In the genomic region with DNA sequence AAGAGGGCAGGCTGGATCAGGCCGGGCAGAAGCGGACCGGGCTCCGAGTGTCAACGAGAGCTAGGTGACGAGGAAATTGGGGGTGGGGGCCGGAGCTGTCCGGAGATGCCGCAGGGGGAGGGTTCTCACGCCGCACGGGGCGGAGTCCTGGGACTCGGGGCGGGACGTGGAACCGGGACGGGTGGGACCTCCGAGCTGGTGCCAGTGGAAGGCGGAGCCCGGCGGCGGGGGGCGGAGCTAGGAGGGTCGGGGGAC, we compare ENCODE assay signal across 6 cellular contexts. TPM values are rescaled to one million over a fixed set of nuclear protein-coding genes. Genes with fewer than 3 reads are reported as not detected.
A peak's percentile ranks its signal among the peaks of the same experiment; 100 is the strongest.
DNase-seq lines count a peak whose midpoint lies in the region; ATAC-seq and TF ChIP-seq lines count a peak whose summit lies in the region.

No MANE protein-coding gene starts in this region.

- H3K4me3 Mint-ChIP-seq in Calu3 (ENCODE audit: low read depth, unreplicated experiment), result peak overlapping the region; percentile 96

- no peak for TF ChIP-seq POLR2A in thyroid gland (IDR thresholded peaks at IDR 0.05)

- peak overlapping the region in 2 of 3 donors; percentile 35 to 45 for H3K4me3 ChIP-seq in thyroid gland (replicated peaks in 1 of 3)

- CTCF ChIA-PET in Calu3 (lab: Charles Lee), result interaction anchor here (1.1 kb wide), 2 partner anchors 11 to 28 kb away, joined by 3 to 8 read pairs; a partner anchor contains a TSS

- no peaks in the 10 kb centered on the region for H3K27me3 Mint-ChIP-seq in Calu3 (ENCODE audit: unreplicated experiment)

- peaks cover 10 to 12% of the 10 kb centered on the region in 2 donors for H3K36me3 ChIP-seq in thyroid gland

- no peaks in the 10 kb centered on the region for H3K4me1 ChIP-seq in foreskin keratinocyte
- H3K4me1 ChIP-seq in thyroid gland, result peaks cover 31 to 36% of the 10 kb centered on the region in 2 donors

- no peak for TF ChIP-seq CTCF in Calu3 (IDR thresholded peaks at IDR 0.05; ENCODE audit: unreplicated experiment)
- no peak for TF ChIP-seq CTCF in foreskin keratinocyte (conservative IDR thresholded peaks at IDR 0.05)
- no peak for TF ChIP-seq CTCF in thyroid gland (IDR thresholded peaks at IDR 0.05)

- H3K9me3 Mint-ChIP-seq in Calu3 (ENCODE audit: low read depth, unreplicated experiment), result no peaks in the 10 kb centered on the region

- BruUV-seq in Calu3 (replicated peaks; lab: Mats Ljungman, UMichigan), result no TSS peak

- H3K27me3 ChIP-seq in foreskin keratinocyte, result no peaks in the 10 kb centered on the region
- H3K27me3 ChIP-seq in thyroid gland, result no peaks in the 10 kb centered on the region

- ATAC-seq in foreskin keratinocyte (peak; percentile 72), GM21619 (IDR thresholded peaks at IDR 0.05; ENCODE audit: unreplicated experiment) (no peak)

- H3K4me1 Mint-ChIP-seq in Calu3 (ENCODE audit: low read depth, unreplicated experiment), result peaks cover 42% of the 10 kb centered on the region

- peak overlapping the region; percentile 94 for H3K27ac ChIP-seq in foreskin keratinocyte
- H3K27ac ChIP-seq in thyroid gland, result peak overlapping the region; percentile 95 to 99 (median 98)

- H3K27ac Mint-ChIP-seq in Calu3 (ENCODE audit: unreplicated experiment), result peak overlapping the region; percentile 89

- WGBS in thyroid gland, 2 donors, result 0% methylated on average over 2 to 12 of the region's 25 CpGs

- peaks cover 95% of the 10 kb centered on the region for H3K36me3 Mint-ChIP-seq in Calu3 (ENCODE audit: insufficient read depth, unreplicated experiment)

- DNase-seq in Calu3, result no peak
- DNase-seq in LHCN-M2 (ENCODE audit: low read depth), result peak; percentile 98
- DNase-seq in foreskin keratinocyte, result peak in 1 of 2 donors; percentile 97
- DNase-seq in thyroid gland, result no peak
- no peak for DNase-seq in H4 (ENCODE audit: low spot score)

- no peaks in the 10 kb centered on the region for H3K9me3 ChIP-seq in thyroid gland

- intact Hi-C loops in Calu3 (cut with micrococcal nuclease; ENCODE audit: unreplicated experiment), result loop anchor here (10.0 kb wide), 1 partner anchor 64 kb away; a partner anchor contains a TSS
- intact Hi-C loops in thyroid gland (cut with DNase I), result no loop called here

RNA-seq across cellular contexts. Expression of a gene that starts 0.2 kb away (rescaled TPM):
- 87.4 and 91.3 TPM in 2 replicates for total RNA-seq in Calu3 (2022)
- 77.7 and 80.8 TPM in 2 replicates for total RNA-seq in LHCN-M2 (2014; rRNA removed)
- polyA plus RNA-seq in LHCN-M2 (2012), result 224 TPM
- 79.5 and 84.0 TPM in 2 replicates for total RNA-seq in foreskin keratinocyte
- polyA plus RNA-seq in foreskin keratinocyte, result 145 and 159 TPM in 2 replicates
- 100 to 1,000 TPM; 107 to 271 (median 196) TPM for total RNA-seq in thyroid gland
- 65.7 and 97.7 TPM in 2 replicates for total RNA-seq in H4 (2014; rRNA removed; shearing (Covaris generic))

RNA-seq across cellular contexts. Expression of a gene that starts 5.6 kb away (rescaled TPM):
- total RNA-seq in Calu3 (2022) (276 and 334 TPM in 2 replicates), LHCN-M2 (2014; rRNA removed) (696 and 750 TPM in 2 replicates), foreskin keratinocyte (591 and 629 TPM in 2 replicates), thyroid gland (100 to 1,000 TPM in 1 of 4 donors, 10 to 100 TPM in 3; 34.2 to 103 (median 83.8) TPM)
- 1,106 TPM for polyA plus RNA-seq in LHCN-M2 (2012)
- polyA plus RNA-seq in foreskin keratinocyte, result 706 and 722 TPM in 2 replicates
- total RNA-seq in H4 (2014; rRNA removed; shearing (Covaris generic)), result 242 and 321 TPM in 2 replicates

RNA-seq across cellular contexts. Expression of a gene that starts 6.7 kb away (rescaled TPM):
- 88.8 and 91.5 TPM in 2 replicates for total RNA-seq in Calu3 (2022)
- total RNA-seq in LHCN-M2 (2014; rRNA removed), result 50.2 and 56.9 TPM in 2 replicates
- 284 TPM for polyA plus RNA-seq in LHCN-M2 (2012)
- total RNA-seq in foreskin keratinocyte, result 38.3 and 41.3 TPM in 2 replicates
- polyA plus RNA-seq in foreskin keratinocyte, result 70.0 and 70.9 TPM in 2 replicates
- total RNA-seq in thyroid gland, result 100 to 1,000 TPM in 1 of 4 donors, 10 to 100 TPM in 3; 52.9 to 101 (median 75.7) TPM
- total RNA-seq in H4 (2014; rRNA removed; shearing (Covaris generic)), result 28.8 and 51.6 TPM in 2 replicates

RNA-seq across cellular contexts. Expression of a gene that starts 10.2 kb away (rescaled TPM):
- total RNA-seq in Calu3 (2022) (35.9 and 39.5 TPM in 2 replicates), LHCN-M2 (2014; rRNA removed) (92.5 and 100 TPM in 2 replicates), foreskin keratinocyte (66.4 and 79.6 TPM in 2 replicates), thyroid gland (10 to 100 TPM; 18.8 to 39.2 (median 23.5) TPM)
- 53.6 TPM for polyA plus RNA-seq in LHCN-M2 (2012)
- polyA plus RNA-seq in foreskin keratinocyte, result 37.1 and 40.6 TPM in 2 replicates
- total RNA-seq in H4 (2014; rRNA removed; shearing (Covaris generic)), result 10.8 and 12.6 TPM in 2 replicates

RNA-seq across cellular contexts. Expression of a gene that starts 10.8 kb away (rescaled TPM):
- total RNA-seq in Calu3 (2022), result 26.6 and 28.0 TPM in 2 replicates
- 4.4 and 8.3 TPM in 2 replicates for total RNA-seq in LHCN-M2 (2014; rRNA removed)
- polyA plus RNA-seq in LHCN-M2 (2012), result 7.8 TPM
- 12.7 and 14.1 TPM in 2 replicates for total RNA-seq in foreskin keratinocyte
- polyA plus RNA-seq in foreskin keratinocyte, result 23.0 and 25.9 TPM in 2 replicates
- 10 to 100 TPM; 10.9 to 48.6 (median 21.9) TPM for total RNA-seq in thyroid gland
- 2.5 and 4.5 TPM in 2 replicates for total RNA-seq in H4 (2014; rRNA removed; shearing (Covaris generic))
